3 cellular contexts compared by ENCODE assay signal in the genomic region with DNA sequence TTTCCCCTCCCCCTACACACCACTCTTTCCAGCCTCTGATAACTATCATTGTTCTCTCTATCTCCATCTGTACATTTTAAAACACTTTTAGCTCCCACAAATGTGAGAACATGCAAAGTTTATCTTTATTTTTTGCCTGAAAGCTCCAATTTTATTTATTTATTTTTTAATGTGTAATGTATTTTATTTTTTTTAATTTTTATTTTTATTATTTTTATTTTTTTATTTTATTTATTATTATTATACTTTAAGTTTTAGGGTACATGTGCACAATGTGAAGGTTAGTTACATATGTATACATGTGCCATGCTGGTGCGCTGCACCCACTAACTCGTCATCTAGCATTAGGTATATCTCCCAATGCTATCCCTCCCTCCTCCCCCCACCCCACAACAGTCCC.
DNase-seq lines count a peak whose midpoint lies in the region; ATAC-seq, FAIRE-seq and TF ChIP-seq lines count a peak whose summit lies in the region.
"Not testable (repeated sequence)": the region's sequence is repeated elsewhere in the genome, so short reads cannot be mapped to it uniquely, and the experiment has no call there.

No MANE protein-coding gene starts in this region.

- not testable (repeated sequence) for H3K4me1 ChIP-seq in HepG2 (ENCODE audit: insufficient read depth, low read length); pancreas

- H3K36me3 ChIP-seq in HepG2 (replicated peaks in 1 of 2; ENCODE audit: control insufficient read depth in 1 of 2, insufficient read depth in 2 of 2, low read length in 2 of 2); pancreas: not testable (repeated sequence)

- not testable (repeated sequence) for TF ChIP-seq CTCF in WTC11 (IDR thresholded peaks at IDR 0.05); HepG2 (CRISPR knock-in tag; IDR thresholded peaks at IDR 0.05); pancreas (IDR thresholded peaks at IDR 0.05)

- H3K4me2 ChIP-seq in HepG2 (ENCODE audit: low read depth, low read length), result not testable (repeated sequence)

- not testable (repeated sequence) for H3K79me2 ChIP-seq in HepG2 (ENCODE audit: insufficient read depth, low read length)

- not testable (repeated sequence) for H3K27ac ChIP-seq in HepG2 (ENCODE audit: extremely low read length, insufficient read depth, low read length); pancreas

- not testable (repeated sequence) for DNase-seq in WTC11 (ENCODE audit: low spot score); HepG2 (ENCODE audit: low spot score); pancreas

- H3K4me1 Mint-ChIP-seq in WTC11, result peaks cover 24% of the 10 kb centered on the region

- not testable (repeated sequence) for H3K27ac Mint-ChIP-seq in WTC11

- not testable (repeated sequence) for H4K20me1 ChIP-seq in HepG2 (ENCODE audit: insufficient read depth, low read length)

- 21% methylated on average over 2 of the region's 2 CpGs for whole genome bisulfite sequencing in HepG2 (ENCODE audit: low lambda C conversion rate)
- 100% methylated on average over 1 of the region's 2 CpGs; no CpG with 5 or more reads in 1 of the 2 donors for WGBS in pancreas, 2 donors

- not testable (repeated sequence) for H3K27me3 Mint-ChIP-seq in WTC11 (ENCODE audit: low read depth)

- not testable (repeated sequence) for FAIRE-seq in HepG2 (lab: Jason Lieb, UNC)
- peak; percentile 51 for FAIRE-seq in pancreas (lab: Jason Lieb, UNC)

- H3K9ac ChIP-seq in HepG2 (ENCODE audit: insufficient read depth, low read depth, low read length), result not testable (repeated sequence)

- H3K27me3 ChIP-seq in HepG2 (ENCODE audit: control insufficient read depth in 1 of 2, insufficient read depth in 2 of 2, low read length in 2 of 2); pancreas: not testable (repeated sequence)

- in situ Hi-C loops in HepG2 (cut with HindIII; ENCODE audit: extremely low pct_ligation_motif_present, low pct_unique_long_range_greater_than_20kb), result not testable (repeated sequence)

- not testable (repeated sequence) for H3K9me3 ChIP-seq in HepG2 (ENCODE audit: low read length); pancreas

- not testable (repeated sequence) for BruUV-seq in HepG2 (replicated peaks; lab: Mats Ljungman, UMichigan)

- not testable (repeated sequence) for TF ChIP-seq RAD21 in HepG2 (CRISPR knock-in tag; IDR thresholded peaks at IDR 0.05)

- POLR2A ChIA-PET in WTC11 (lab: Charles Lee); HepG2 (lab: Yijun Ruan, JAX): not testable (repeated sequence)

- intact Hi-C loops in HepG2 (cut with micrococcal nuclease; ENCODE audit: unreplicated experiment); pancreas (cut with DNase I): not testable (repeated sequence)

- not testable (repeated sequence) for H3K36me3 Mint-ChIP-seq in WTC11

- CTCF ChIA-PET in WTC11 (lab: Charles Lee); HepG2 (lab: Yijun Ruan, JAX; ENCODE audit: low intra/inter-chr PET ratio, low total read pairs): not testable (repeated sequence)

- not testable (repeated sequence) for TF ChIP-seq POLR2A in HepG2 (IDR thresholded peaks at IDR 0.05; ENCODE audit: insufficient read depth in 1 of 2, low read depth in 2 of 2, low read length in 2 of 2)

- not testable (repeated sequence) for H2AFZ ChIP-seq in HepG2 (ENCODE audit: low read length)

- not testable (repeated sequence) for H3K4me3 Mint-ChIP-seq in WTC11

- not testable (repeated sequence) for TF ChIP-seq EP300 in HepG2 (IDR thresholded peaks at IDR 0.05; ENCODE audit: low read depth in 2 of 2, low read length in 2 of 2); HepG2 (CRISPR knock-in tag; IDR thresholded peaks at IDR 0.05; ENCODE audit: borderline replicate concordance)

- not testable (repeated sequence) for H3K4me3 ChIP-seq in HepG2 (replicated peaks in 1 of 3; ENCODE audit: insufficient read depth in 1 of 3, low read depth in 2 of 3, low read length in 3 of 3); pancreas

- not testable (repeated sequence) for ATAC-seq in WTC11, HepG2, pancreas

- H3K9me3 Mint-ChIP-seq in WTC11, result not testable (repeated sequence)

TF ChIP-seq in WTC11, 78 proteins besides CTCF, POLR2A, EP300 and RAD21:
- TF ChIP-seq HMGA2 (CRISPR knock-in tag; IDR thresholded peaks at IDR 0.05), result peak; percentile 96

TF ChIP-seq in HepG2, 621 proteins besides CTCF, POLR2A, EP300 and RAD21:
- peak; percentile 62 for TF ChIP-seq HNRNPK (IDR thresholded peaks at IDR 0.05; ENCODE audit: low read depth, low read length, poor library complexity, severe bottlenecking)
